Comparison of ENCODE assay signal across 13 cellular contexts in the genomic region with DNA sequence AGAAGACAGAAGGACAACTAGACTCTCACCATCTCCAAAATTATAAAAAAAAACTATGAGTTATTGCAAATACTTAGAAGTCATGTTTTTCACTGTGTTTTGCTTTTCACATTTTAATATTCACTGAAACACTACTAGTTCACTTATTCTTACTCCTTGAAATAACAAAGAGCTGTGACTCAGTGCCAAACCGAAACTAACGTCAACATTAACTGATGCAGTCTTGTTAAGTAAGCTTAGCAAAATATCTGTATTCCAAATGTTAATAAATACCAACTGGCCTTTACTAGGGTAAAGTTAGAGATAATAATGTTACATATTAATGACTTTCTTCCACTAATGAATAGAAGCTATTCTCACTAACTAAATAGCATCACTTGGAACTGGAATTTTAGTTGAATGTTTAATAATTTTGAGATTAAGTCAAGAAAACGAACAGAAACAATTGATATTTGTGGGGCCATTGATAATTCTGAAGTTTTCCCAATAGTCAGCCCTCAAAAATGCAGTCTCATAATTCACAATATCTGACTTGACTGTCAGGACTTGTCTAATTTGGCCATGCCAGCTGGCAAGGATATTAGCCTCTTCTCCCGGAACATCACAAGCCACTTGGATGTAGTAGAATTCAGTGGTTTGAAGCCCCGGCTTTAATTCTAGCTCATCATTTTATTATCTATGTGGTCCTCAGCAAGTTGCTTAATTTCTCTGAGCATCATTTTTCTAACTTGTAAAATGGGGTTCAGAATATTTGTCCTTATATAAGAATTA.
DNase-seq lines count a peak whose midpoint lies in the region; ATAC-seq and TF ChIP-seq lines count a peak whose summit lies in the region.
"Had no signal": no experiment of that assay in that cellular context is flagged by ENCODE, and none has a peak within 500 bp of the region (broad histone marks: within the 10 kb centered on the region; RNA-seq: fewer than 3 reads in every experiment).

No MANE protein-coding gene starts in this region.

- intact Hi-C loops in sigmoid colon (cut with DNase I), result no loop called here

- no peak overlapping the region for H3K4me3 ChIP-seq in sigmoid colon

- peak overlapping the region in 2 of 4 donors; percentile 26 to 31 for H3K27ac ChIP-seq in sigmoid colon
- H3K27ac ChIP-seq: neutrophil had no signal

- TF ChIP-seq EP300 in sigmoid colon (IDR thresholded peaks at IDR 0.05), result no peak

- TF ChIP-seq POLR2A in sigmoid colon (IDR thresholded peaks at IDR 0.05), result no peak

- 45 to 72% methylated on average over 5 of the region's 5 CpGs for WGBS in sigmoid colon, 2 donors

- H3K4me1 ChIP-seq in sigmoid colon, result peaks cover 0 to 28% (median 14%) of the 10 kb centered on the region in 4 donors

- ATAC-seq in HG03432 (IDR thresholded peaks at IDR 0.05; ENCODE audit: unreplicated experiment) (peak; percentile 60), HG03439 (IDR thresholded peaks at IDR 0.05; ENCODE audit: unreplicated experiment) (no peak)

- no peaks in the 10 kb centered on the region for H3K36me3 ChIP-seq in sigmoid colon
- H3K36me3 ChIP-seq: neutrophil had no signal

- H3K9me3 ChIP-seq in sigmoid colon, result no peaks in the 10 kb centered on the region
- H3K9me3 ChIP-seq: neutrophil had no signal

- TF ChIP-seq CTCF in sigmoid colon (IDR thresholded peaks at IDR 0.05), result no peak

- no peaks in the 10 kb centered on the region for H3K27me3 ChIP-seq in sigmoid colon
- H3K27me3 ChIP-seq: neutrophil had no signal

- peak; percentile 81 for DNase-seq in EH (ENCODE audit: low read depth)
- DNase-seq in dermis blood vessel endothelial cell, result peak; percentile 65
- peak; percentile 78 for DNase-seq in non-pigmented ciliary epithelial cell (ENCODE audit: low read depth)
- DNase-seq in SHP77 treated with DMSO at 0.1 percent for 48 hours (lab: John Stamatoyannopoulos, UW), result no peak
- DNase-seq in sigmoid colon, result no peak
- no peak for DNase-seq in DMS153 (lab: John Stamatoyannopoulos, UW)
- DNase-seq: activated B cell treated with CpG ODN at 0.5 μM for 24 hours; DND-41; NCI-H1048; stimulated activated CD8-positive, alpha-beta memory T cell treated with anti-CD3 and anti-CD28 coated beads, Interleukin-4, amount 100 ng/mL, for 48 hours had no signal

Comparison
In these comparisons a context has a peak if more than half of its experiments do, and no peak if none do; other contexts are left out.
1. DNase-seq: peak in EH (single experiment), dermis blood vessel endothelial cell (single experiment) and non-pigmented ciliary epithelial cell (single experiment); none in SHP77 treated with DMSO at 0.1 percent for 48 hours (single experiment), sigmoid colon (single experiment) and DMS153 (single experiment).